Comparison of ENCODE assay signal across 27 cellular contexts in the genomic region with DNA sequence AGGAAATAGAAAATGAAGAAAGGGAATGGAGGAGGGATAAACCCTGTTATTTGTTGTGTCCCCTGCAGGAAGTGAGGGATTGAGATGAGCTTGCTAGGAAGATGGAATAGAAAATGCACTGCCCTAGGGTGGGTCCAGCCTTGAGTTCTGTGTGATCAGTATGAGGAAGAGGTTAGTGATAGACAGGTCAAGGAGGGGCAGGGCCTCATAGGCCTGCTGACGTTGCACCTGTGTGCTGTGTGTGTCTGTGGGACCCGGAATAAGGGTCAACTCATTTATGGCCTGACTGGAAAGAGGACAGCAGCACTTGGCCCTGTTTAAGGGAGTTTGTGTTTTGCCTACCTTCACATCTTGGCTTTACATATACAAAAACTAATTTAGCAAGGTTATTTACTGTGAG. TPM values are rescaled to one million over a fixed set of nuclear protein-coding genes. Genes with fewer than 3 reads are reported as not detected.
DNase-seq lines count a peak whose midpoint lies in the region; TF ChIP-seq lines count a peak whose summit lies in the region.
"Had no signal": no experiment of that assay in that cellular context is flagged by ENCODE, and none has a peak within 500 bp of the region (broad histone marks: within the 10 kb centered on the region; RNA-seq: fewer than 3 reads in every experiment).

No MANE protein-coding gene starts in this region.

- H3K79me2 ChIP-seq in Karpas-422 (ENCODE audit: low read length), result peaks cover 64% of the 10 kb centered on the region

- no peaks in the 10 kb centered on the region for H3K27me3 Mint-ChIP-seq in activated naive CD4-positive, alpha-beta T cell treated with anti-CD3 and anti-CD28 coated beads, Interleukin-2, amount 50 U/mL, for 24 hours
- H3K27me3 Mint-ChIP-seq in brain, result no peaks in the 10 kb centered on the region
- no peaks in the 10 kb centered on the region for H3K27me3 Mint-ChIP-seq in nephron progenitor cell (ENCODE audit: low read depth, poor library complexity)
- H3K27me3 Mint-ChIP-seq: stimulated activated naive CD8-positive, alpha-beta T cell treated with anti-CD3 and anti-CD28 coated beads, Interleukin-15, Interleukin-2, amounts not matched to agents 100 ng/mL and 50 ng/mL, for 24 hours had no signal

- H3K9me3 Mint-ChIP-seq in activated naive CD4-positive, alpha-beta T cell treated with anti-CD3 and anti-CD28 coated beads, Interleukin-2, amount 50 U/mL, for 24 hours, result no peaks in the 10 kb centered on the region
- H3K9me3 Mint-ChIP-seq in brain (peaks cover 0 to 19% (median 7%) of the 10 kb centered on the region in 5 experiments), nephron progenitor cell (peaks cover 28% of the 10 kb centered on the region)
- H3K9me3 Mint-ChIP-seq: activated T-cell treated with anti-CD3 and anti-CD28 coated beads, Interleukin-2, amount 50 U/mL, for 72 hours had no signal

- peak overlapping the region; percentile 22; the same call in 1 of the 2 replicates for H3K27ac ChIP-seq in Karpas-422 (ENCODE audit: low read length)
- H3K27ac ChIP-seq: brain microvascular endothelial cell, RWPE1, SJSA1, testis, vagina had no signal

- H3K4me2 ChIP-seq in Karpas-422 (ENCODE audit: low read depth, low read length, poor library complexity, severe bottlenecking), result peak overlapping the region; percentile 93
- peak overlapping the region; percentile 32 for H3K4me2 ChIP-seq in skeletal muscle satellite cell (ENCODE audit: low read length)

- H3K4me1 ChIP-seq in Karpas-422 (ENCODE audit: low read length) (peaks cover 42% of the 10 kb centered on the region), skeletal muscle satellite cell (ENCODE audit: control insufficient read depth, insufficient read depth, low read length) (peaks cover 22% of the 10 kb centered on the region)

- H3K36me3 ChIP-seq in Karpas-422 (ENCODE audit: insufficient read depth, low read length) (peaks cover 15% of the 10 kb centered on the region; the same call in 1 of the 2 replicates), skeletal muscle satellite cell (ENCODE audit: insufficient read depth, low read length) (peaks cover 24% of the 10 kb centered on the region)

- H3K27me3 ChIP-seq in Karpas-422 (ENCODE audit: low read length) (no peaks in the 10 kb centered on the region), skeletal muscle satellite cell (ENCODE audit: control insufficient read depth, insufficient read depth, low read length) (no peaks in the 10 kb centered on the region)
- H3K27me3 ChIP-seq: brain microvascular endothelial cell, SJSA1, testis, vagina had no signal

- WGBS in lower leg skin, 2 donors, result 89 to 93% methylated on average over 2 of the region's 2 CpGs

- intact Hi-C loops in lower leg skin (cut with DNase I; ENCODE audit: low total_unique reads), result no loop called here

- TF ChIP-seq POLR2A in lower leg skin (IDR thresholded peaks at IDR 0.05), result no peak

- TF ChIP-seq CTCF in brain (conservative IDR thresholded peaks at IDR 0.05) (no peak), nephron progenitor cell (IDR thresholded peaks at IDR 0.05) (no peak), lower leg skin (IDR thresholded peaks at IDR 0.05) (no peak)

- peak overlapping the region; percentile 15 for H3K4me3 Mint-ChIP-seq in activated naive CD4-positive, alpha-beta T cell treated with anti-CD3 and anti-CD28 coated beads, Interleukin-2, amount 50 U/mL, for 24 hours
- H3K4me3 Mint-ChIP-seq in brain (peak overlapping the region; percentile 1 to 99 (median 29)), nephron progenitor cell (no peak overlapping the region)
- H3K4me3 Mint-ChIP-seq: activated T-cell treated with anti-CD3 and anti-CD28 coated beads, Interleukin-2, amount 50 U/mL, for 72 hours; stimulated activated naive CD8-positive, alpha-beta T cell treated with anti-CD3 and anti-CD28 coated beads, Interleukin-15, Interleukin-2, amounts not matched to agents 100 ng/mL and 50 ng/mL, for 24 hours had no signal

- peak overlapping the region; percentile 21 for H3K9ac ChIP-seq in Karpas-422 (ENCODE audit: low read length)
- no peak overlapping the region for H3K9ac ChIP-seq in skeletal muscle satellite cell (ENCODE audit: low read depth, low read length)

- no peak overlapping the region for H3K27ac Mint-ChIP-seq in activated naive CD4-positive, alpha-beta T cell treated with anti-CD3 and anti-CD28 coated beads, Interleukin-2, amount 50 U/mL, for 24 hours
- H3K27ac Mint-ChIP-seq in brain, result peak overlapping the region in 1 of 5 experiments; percentile 3
- H3K27ac Mint-ChIP-seq in nephron progenitor cell, result no peak overlapping the region
- H3K27ac Mint-ChIP-seq: activated T-cell treated with anti-CD3 and anti-CD28 coated beads, Interleukin-2, amount 50 U/mL, for 72 hours; stimulated activated naive CD8-positive, alpha-beta T cell treated with anti-CD3 and anti-CD28 coated beads, Interleukin-15, Interleukin-2, amounts not matched to agents 100 ng/mL and 50 ng/mL, for 24 hours had no signal

- peaks cover 10% of the 10 kb centered on the region for H4K20me1 ChIP-seq in Karpas-422 (ENCODE audit: insufficient read depth, low read depth, low read length)

- H3K4me3 ChIP-seq in Karpas-422 (ENCODE audit: low read length) (no peak overlapping the region; the same call in 1 of the 2 replicates), skeletal muscle satellite cell (ENCODE audit: low read length) (no peak overlapping the region), lower leg skin (ENCODE audit: low read depth, poor library complexity, severe bottlenecking) (no peak overlapping the region)
- H3K4me3 ChIP-seq: SJSA1, testis, vagina had no signal

- peaks cover 10% of the 10 kb centered on the region for H3K36me3 Mint-ChIP-seq in activated naive CD4-positive, alpha-beta T cell treated with anti-CD3 and anti-CD28 coated beads, Interleukin-2, amount 50 U/mL, for 24 hours
- peaks cover 37% of the 10 kb centered on the region for H3K36me3 Mint-ChIP-seq in brain
- H3K36me3 Mint-ChIP-seq in nephron progenitor cell (ENCODE audit: low read depth), result peaks cover 41% of the 10 kb centered on the region

- peaks cover 30% of the 10 kb centered on the region for H3K4me1 Mint-ChIP-seq in activated naive CD4-positive, alpha-beta T cell treated with anti-CD3 and anti-CD28 coated beads, Interleukin-2, amount 50 U/mL, for 24 hours
- H3K4me1 Mint-ChIP-seq in brain, result peaks cover 38% of the 10 kb centered on the region
- H3K4me1 Mint-ChIP-seq in nephron progenitor cell, result peaks cover 13% of the 10 kb centered on the region

- H3K9me3 ChIP-seq in Karpas-422 (ENCODE audit: low read length), result no peaks in the 10 kb centered on the region
- H3K9me3 ChIP-seq in skeletal muscle satellite cell (replicated peaks; ENCODE audit: low read length), result no peaks in the 10 kb centered on the region
- H3K9me3 ChIP-seq: SJSA1, testis, vagina had no signal

- H2AFZ ChIP-seq in Karpas-422 (ENCODE audit: low read length), result no peak overlapping the region

- DNase-seq in activated naive CD4-positive, alpha-beta T cell treated with anti-CD3 and anti-CD28 coated beads, Interleukin-2, amount 50 U/mL, for 16 hours, result no peak
- no peak for DNase-seq in Karpas-422
- no peak for DNase-seq in iPS-NIHi11 (ENCODE audit: low spot score)
- DNase-seq in nephron progenitor cell, result no peak
- DNase-seq in lower leg skin (ENCODE audit: low spot score in 2 of 2), result no peak
- DNase-seq: activated CD4-positive, CD25-positive, alpha-beta regulatory T cell; activated naive CD4-positive, alpha-beta T cell; activated T-cell treated with anti-CD3 and anti-CD28 coated beads, Interleukin-2, amount 50 U/mL, for 72 hours; AML-193; brain microvascular endothelial cell; hypothalamus; immature natural killer cell; IMR-90; left cardiac atrium; NCI-H1048; NCI-H446; NCI-H774; right cardiac atrium; stimulated activated CD8-positive, alpha-beta memory T cell treated with anti-CD3 and anti-CD28 coated beads, Interleukin-4, amount 100 ng/mL, for 48 hours; testis had no signal

- H3K9me2 ChIP-seq in Karpas-422 (replicated peaks; ENCODE audit: insufficient read depth, low read length), result no peaks in the 10 kb centered on the region

RNA-seq across cellular contexts. Expression of gene DEF8, which starts 26.3 kb away (rescaled TPM):
- 125 and 219 TPM in 2 replicates for total RNA-seq in Karpas-422 (2014; rRNA removed; shearing (Covaris generic); ENCODE audit: low replicate concordance)
- 58.6 TPM for polyA plus RNA-seq in brain (ENCODE audit: insufficient read depth, low read depth, low replicate concordance)
- total RNA-seq in skeletal muscle satellite cell (2012; rRNA removed), result 80.8 and 89.7 TPM in 2 replicates
- 10 to 100 TPM; 73.6 to 86.0 (median 83.7) TPM for total RNA-seq in lower leg skin

RNA-seq across cellular contexts. Expression of gene DBNDD1, which starts 44.4 kb away (rescaled TPM):
- total RNA-seq in Karpas-422 (2014; rRNA removed; shearing (Covaris generic); ENCODE audit: low replicate concordance), result 0.43 TPM in 1 of 2 replicates, not detected in the other
- polyA plus RNA-seq in brain (ENCODE audit: insufficient read depth, low read depth, low replicate concordance), result 131 TPM
- total RNA-seq in skeletal muscle satellite cell (2012; rRNA removed), result under 0.01 TPM in 1 of 2 replicates, not detected in the other
- total RNA-seq in lower leg skin, result 1 to 10 TPM; 2.3 to 8.8 (median 7.3) TPM
- polyA plus RNA-seq: immature natural killer cell had no signal

RNA-seq across cellular contexts. Expression of gene TUBB3, which starts 51.7 kb away (rescaled TPM):
- 210 and 405 TPM in 2 replicates for total RNA-seq in Karpas-422 (2014; rRNA removed; shearing (Covaris generic); ENCODE audit: low replicate concordance)
- 1,475 TPM for polyA plus RNA-seq in brain (ENCODE audit: insufficient read depth, low read depth, low replicate concordance)
- total RNA-seq in skeletal muscle satellite cell (2012; rRNA removed), result 534 and 663 TPM in 2 replicates
- 1 to 10 TPM; 1.9 to 7.4 (median 3.9) TPM for total RNA-seq in lower leg skin
- polyA plus RNA-seq: immature natural killer cell had no signal

RNA-seq across cellular contexts. Expression of gene MC1R, which starts 56.2 kb away (rescaled TPM):
- total RNA-seq in Karpas-422 (2014; rRNA removed; shearing (Covaris generic); ENCODE audit: low replicate concordance), result 3.2 and 4.8 TPM in 2 replicates
- polyA plus RNA-seq in brain (ENCODE audit: insufficient read depth, low read depth, low replicate concordance), result 2.1 TPM
- 2.6 and 3.8 TPM in 2 replicates for total RNA-seq in skeletal muscle satellite cell (2012; rRNA removed)
- total RNA-seq in lower leg skin, result 1 to 10 TPM; 3.4 to 6.5 (median 4.5) TPM

Comparison
In these comparisons a context has a peak if more than half of its experiments do, and no peak if none do; other contexts are left out.
1. RNA of gene TUBB3, which starts 51.7 kb away (total RNA-seq): 210 to 405 TPM in Karpas-422; 1.9 to 7.4 TPM in lower leg skin; every median in the first group is over 10 times any median in the second.